9 cellular contexts compared by ENCODE assay signal in genomic region chr20:17972121-17972520, GRCh38. TPM values are rescaled to one million over a fixed set of nuclear protein-coding genes. Genes with fewer than 3 reads are reported as not detected.
DNase-seq lines count a peak whose midpoint lies in the region; ATAC-seq and TF ChIP-seq lines count a peak whose summit lies in the region.
"Had no signal": no experiment of that assay in that cellular context is flagged by ENCODE, and none has a peak within 500 bp of the region (broad histone marks: within the 10 kb centered on the region; RNA-seq: fewer than 3 reads in every experiment).

No MANE protein-coding gene starts in this region.

- TF ChIP-seq EP300 in tibial nerve (IDR thresholded peaks at IDR 0.05): no peak

- H3K27me3 Mint-ChIP-seq in activated naive CD4-positive, alpha-beta T cell treated with anti-CD3 and anti-CD28 coated beads, Interleukin-2, amount 50 U/mL, for 24 hours: no peaks in the 10 kb centered on the region
- H3K27me3 Mint-ChIP-seq in activated CD8-positive, alpha-beta T cell treated with anti-CD3 and anti-CD28 coated beads, Interleukin-2, amount 10 ng/mL, durations not matched to agents 7 days and 5 days (ENCODE audit: low read depth): no peaks in the 10 kb centered on the region

- no peak for DNase-seq in activated naive CD4-positive, alpha-beta T cell treated with Interleukin-2 at 50 U/mL for 16 hours
- no peak for DNase-seq in activated CD8-positive, alpha-beta T cell treated with anti-CD3 and anti-CD28 coated beads, Interleukin-2, amount 10 ng/mL, durations not matched to agents 7 days and 5 days
- DNase-seq in tibial nerve (ENCODE audit: low spot score in 2 of 2) (no peak), NCI-H2227 (lab: John Stamatoyannopoulos, UW; ENCODE audit: unreplicated experiment) (no peak), NK-92 (lab: John Stamatoyannopoulos, UW; ENCODE audit: unreplicated experiment) (no peak)
- DNase-seq: NCI-H1436 had no signal

- peak overlapping the region; percentile 56 for H3K4me3 Mint-ChIP-seq in activated naive CD4-positive, alpha-beta T cell treated with anti-CD3 and anti-CD28 coated beads, Interleukin-2, amount 50 U/mL, for 24 hours
- peak overlapping the region; percentile 99 for H3K4me3 Mint-ChIP-seq in activated CD8-positive, alpha-beta T cell treated with anti-CD3 and anti-CD28 coated beads, Interleukin-2, amount 10 ng/mL, durations not matched to agents 7 days and 5 days

- POLR2A ChIA-PET in activated CD8-positive, alpha-beta T cell treated with anti-CD3 and anti-CD28 coated beads, Interleukin-2, amount 10 ng/mL, durations not matched to agents 7 days and 5 days (lab: Charles Lee): interaction anchor here (7.2 kb wide), 1 partner anchor 15 kb away, joined by 62 read pairs; no protein-coding TSS in a partner anchor

- TF ChIP-seq POLR2A in tibial nerve (IDR thresholded peaks at IDR 0.05): no peak

- CTCF ChIA-PET in activated CD8-positive, alpha-beta T cell treated with anti-CD3 and anti-CD28 coated beads, Interleukin-2, amount 10 ng/mL, durations not matched to agents 7 days and 5 days (lab: Charles Lee): interaction anchor here (3.2 to 9.5 kb wide), 2 partner anchors 14 to 21 kb away, joined by 10 to 100 read pairs; no protein-coding TSS in a partner anchor

- H3K4me3 ChIP-seq in iPS-18c (ENCODE audit: insufficient read depth, low read depth, low read length): peak overlapping the region; percentile 28
- H3K4me3 ChIP-seq in tibial nerve: peak overlapping the region in 2 of 4 donors; percentile 4 to 94

- H3K27ac ChIP-seq in tibial nerve: peak overlapping the region in 3 of 4 donors; percentile 95 to 97 (median 96)

- peaks cover 46% of the 10 kb centered on the region for H3K4me1 Mint-ChIP-seq in activated naive CD4-positive, alpha-beta T cell treated with anti-CD3 and anti-CD28 coated beads, Interleukin-2, amount 50 U/mL, for 24 hours
- H3K4me1 Mint-ChIP-seq in activated CD8-positive, alpha-beta T cell treated with anti-CD3 and anti-CD28 coated beads, Interleukin-2, amount 10 ng/mL, durations not matched to agents 7 days and 5 days (ENCODE audit: low read depth): peaks cover 43% of the 10 kb centered on the region

- no peaks in the 10 kb centered on the region for H3K9me3 Mint-ChIP-seq in activated naive CD4-positive, alpha-beta T cell treated with anti-CD3 and anti-CD28 coated beads, Interleukin-2, amount 50 U/mL, for 24 hours
- no peaks in the 10 kb centered on the region for H3K9me3 Mint-ChIP-seq in activated CD8-positive, alpha-beta T cell treated with anti-CD3 and anti-CD28 coated beads, Interleukin-2, amount 10 ng/mL, durations not matched to agents 7 days and 5 days (ENCODE audit: insufficient read depth)

- H3K27ac Mint-ChIP-seq in activated naive CD4-positive, alpha-beta T cell treated with anti-CD3 and anti-CD28 coated beads, Interleukin-2, amount 50 U/mL, for 24 hours: no peak overlapping the region
- H3K27ac Mint-ChIP-seq in activated CD8-positive, alpha-beta T cell treated with anti-CD3 and anti-CD28 coated beads, Interleukin-2, amount 10 ng/mL, durations not matched to agents 7 days and 5 days: no peak overlapping the region

- WGBS in tibial nerve, 2 donors: 50 to 52% methylated on average over 2 of the region's 2 CpGs

- peaks cover 0 to 50% (median 31%) of the 10 kb centered on the region in 4 donors for H3K4me1 ChIP-seq in tibial nerve

- H3K27me3 ChIP-seq in tibial nerve: no peaks in the 10 kb centered on the region

- ATAC-seq in activated CD8-positive, alpha-beta T cell treated with anti-CD3 and anti-CD28 coated beads, Interleukin-2, amount 10 ng/mL, durations not matched to agents 7 days and 5 days: no peak
- no peak for ATAC-seq in GM19035 (IDR thresholded peaks at IDR 0.05; ENCODE audit: unreplicated experiment)

- H3K36me3 Mint-ChIP-seq in activated naive CD4-positive, alpha-beta T cell treated with anti-CD3 and anti-CD28 coated beads, Interleukin-2, amount 50 U/mL, for 24 hours: peaks cover 17% of the 10 kb centered on the region
- H3K36me3 Mint-ChIP-seq in activated CD8-positive, alpha-beta T cell treated with anti-CD3 and anti-CD28 coated beads, Interleukin-2, amount 10 ng/mL, durations not matched to agents 7 days and 5 days (ENCODE audit: low read depth): peaks cover 73% of the 10 kb centered on the region

- H3K9me3 ChIP-seq in iPS-18c (ENCODE audit: control insufficient read depth, insufficient read depth, low read length) (no peaks in the 10 kb centered on the region), tibial nerve (no peaks in the 10 kb centered on the region)

- peaks cover 0 to 16% (median 0%) of the 10 kb centered on the region in 3 donors for H3K36me3 ChIP-seq in tibial nerve

- no peak for TF ChIP-seq CTCF in tibial nerve (IDR thresholded peaks at IDR 0.05)

RNA-seq across cellular contexts. Expression of gene MGME1, which starts 3.3 kb away (rescaled TPM):
- total RNA-seq in activated CD8-positive, alpha-beta T cell treated with anti-CD3 and anti-CD28 coated beads, Interleukin-2, amount 10 ng/mL, durations not matched to agents 7 days and 5 days: 10 to 100 TPM; 39.4 to 46.9 TPM
- 10 to 100 TPM in 1 of 4 donors, 1 to 10 TPM in 3; 4.6 to 14.7 (median 8.7) TPM for total RNA-seq in tibial nerve

RNA-seq across cellular contexts. Expression of gene SNX5, which starts 3.5 kb away (rescaled TPM):
- 100 to 1,000 TPM; 168 to 177 TPM for total RNA-seq in activated CD8-positive, alpha-beta T cell treated with anti-CD3 and anti-CD28 coated beads, Interleukin-2, amount 10 ng/mL, durations not matched to agents 7 days and 5 days
- 100 to 1,000 TPM in 2 of 4 donors, 10 to 100 TPM in 2; 79.8 to 128 (median 100) TPM for total RNA-seq in tibial nerve
